In the genomic region with DNA sequence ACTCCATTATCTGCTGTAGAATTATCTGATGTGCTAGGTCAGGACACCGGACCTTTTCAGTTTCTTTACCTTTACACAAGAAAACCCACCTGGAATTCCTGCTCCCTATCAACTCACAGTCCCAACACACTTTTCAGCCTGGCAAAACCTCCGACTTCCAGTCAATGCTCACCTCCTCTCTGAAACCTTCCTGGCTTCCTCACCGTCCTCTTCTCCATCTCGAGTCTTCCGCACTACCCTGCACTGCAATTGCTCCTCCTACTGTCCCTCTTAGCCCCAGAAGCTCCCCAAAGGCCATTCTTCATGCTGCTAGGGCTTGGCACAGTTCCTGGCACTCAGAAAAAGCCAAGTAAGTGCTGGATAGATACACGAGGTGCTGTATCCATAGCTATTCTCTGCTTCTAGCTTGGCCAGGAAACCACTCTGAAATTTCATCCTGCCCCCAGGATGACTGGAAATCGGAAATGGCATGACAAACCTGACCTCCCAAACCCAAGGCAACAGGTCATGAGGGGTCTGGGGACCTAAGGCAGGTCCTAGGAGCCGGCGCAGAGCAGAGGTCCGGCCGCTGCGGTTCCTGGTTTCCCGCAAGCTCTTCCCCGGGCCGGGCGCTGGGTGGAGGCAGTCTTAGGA, we compare ENCODE assay signal across 14 cellular contexts. TPM values are rescaled to one million over a fixed set of nuclear protein-coding genes. Genes with fewer than 3 reads are reported as not detected.
DNase-seq lines count a peak whose midpoint lies in the region; ATAC-seq and TF ChIP-seq lines count a peak whose summit lies in the region.
"Had no signal": no experiment of that assay in that cellular context is flagged by ENCODE, and none has a peak within 500 bp of the region (broad histone marks: within the 10 kb centered on the region; RNA-seq: fewer than 3 reads in every experiment).

No MANE protein-coding gene starts in this region.

- peak overlapping the region; percentile 45 to 55 for H3K27ac Mint-ChIP-seq in stimulated activated naive CD8-positive, alpha-beta T cell treated with anti-CD3 and anti-CD28 coated beads, Interleukin-15, amount 100 ng/mL, for 72 hours
- H3K27ac Mint-ChIP-seq in mesothelial cell of epicardium: no peak overlapping the region
- no peak overlapping the region for H3K27ac Mint-ChIP-seq in CD8-positive, alpha-beta T cell

- POLR2A ChIA-PET in CD8-positive, alpha-beta T cell (lab: Charles Lee): no interaction called here

- peaks cover 84% of the 10 kb centered on the region for H3K27me3 Mint-ChIP-seq in stimulated activated naive CD8-positive, alpha-beta T cell treated with anti-CD3 and anti-CD28 coated beads, Interleukin-15, amount 100 ng/mL, for 72 hours
- peaks cover 88% of the 10 kb centered on the region for H3K27me3 Mint-ChIP-seq in mesothelial cell of epicardium (ENCODE audit: low read depth)
- peaks cover 56% of the 10 kb centered on the region for H3K27me3 Mint-ChIP-seq in CD8-positive, alpha-beta T cell (ENCODE audit: low read depth)

- CTCF ChIA-PET in CD8-positive, alpha-beta T cell (lab: Charles Lee): interaction anchor here (0.6 to 3.1 kb wide), 2 partner anchors 9 to 50 kb away, joined by 3 to 8 read pairs; no protein-coding TSS in a partner anchor

- no peak for DNase-seq in stimulated activated naive CD8-positive, alpha-beta T cell treated with anti-CD3 and anti-CD28 coated beads, Interleukin-15, amount 100 ng/mL, for 72 hours
- DNase-seq in stimulated activated naive CD8-positive, alpha-beta T cell treated with anti-CD3 and anti-CD28 coated beads, Interleukin-15, Interleukin-2, amounts not matched to agents 100 U/mL and 50 U/mL, for 24 hours: no peak
- DNase-seq in caudate nucleus (lab: John Stamatoyannopoulos, UW) (peak in 3 of 61 donors; percentile 14 to 34 (median 17)), mesothelial cell of epicardium (ENCODE audit: low spot score in 2 of 2, unreplicated experiment in 2 of 2) (no peak), epidermal melanocyte (ENCODE audit: insufficient read length, low spot score) (no peak)
- no peak for DNase-seq in CD8-positive, alpha-beta T cell
- DNase-seq: GDM1, small intestine had no signal

- H3K36me3 Mint-ChIP-seq in mesothelial cell of epicardium: no peaks in the 10 kb centered on the region
- no peaks in the 10 kb centered on the region for H3K36me3 Mint-ChIP-seq in CD8-positive, alpha-beta T cell
- H3K36me3 Mint-ChIP-seq: naive thymus-derived CD8-positive, alpha-beta T cell had no signal

- H3K27ac ChIP-seq in caudate nucleus (ENCODE audit: low read depth, low read length): peak overlapping the region; percentile 33
- no peak overlapping the region for H3K27ac ChIP-seq in CD8-positive, alpha-beta T cell (ENCODE audit: low read depth, low read length)
- H3K27ac ChIP-seq: ascending aorta, vagina had no signal

- no peaks in the 10 kb centered on the region for H3K9me3 ChIP-seq in CD8-positive, alpha-beta T cell (ENCODE audit: low read length)
- H3K9me3 ChIP-seq: ascending aorta, vagina had no signal

- H3K36me3 ChIP-seq in CD8-positive, alpha-beta T cell (ENCODE audit: insufficient read depth, low read length): no peaks in the 10 kb centered on the region
- H3K36me3 ChIP-seq: ascending aorta, vagina had no signal

- TF ChIP-seq CTCF in mesothelial cell of epicardium (IDR thresholded peaks at IDR 0.05; ENCODE audit: unreplicated experiment): no peak
- TF ChIP-seq CTCF in CD8-positive, alpha-beta T cell (IDR thresholded peaks at IDR 0.05): no peak

- H3K9me3 Mint-ChIP-seq in stimulated activated naive CD8-positive, alpha-beta T cell treated with anti-CD3 and anti-CD28 coated beads, Interleukin-15, amount 100 ng/mL, for 72 hours: no peaks in the 10 kb centered on the region
- peaks cover 6% of the 10 kb centered on the region for H3K9me3 Mint-ChIP-seq in mesothelial cell of epicardium
- no peaks in the 10 kb centered on the region for H3K9me3 Mint-ChIP-seq in CD8-positive, alpha-beta T cell

- no peak for ATAC-seq in stimulated activated naive CD8-positive, alpha-beta T cell treated with anti-CD3 and anti-CD28 coated beads, Interleukin-15, amount 100 ng/mL, for 72 hours
- no peak for ATAC-seq in stimulated activated naive CD8-positive, alpha-beta T cell treated with anti-CD3 and anti-CD28 coated beads, Interleukin-15, Interleukin-2, amounts not matched to agents 100 U/mL and 50 U/mL, for 24 hours
- ATAC-seq in GM18870 (IDR thresholded peaks at IDR 0.05; ENCODE audit: unreplicated experiment) (no peak), GM19023 (IDR thresholded peaks at IDR 0.05; ENCODE audit: unreplicated experiment) (no peak)
- no peak for ATAC-seq in CD8-positive, alpha-beta T cell
- ATAC-seq: naive thymus-derived CD8-positive, alpha-beta T cell had no signal

- intact Hi-C loops in CD8-positive, alpha-beta T cell (cut with DNase I, micrococcal nuclease): no loop called here

- H3K27me3 ChIP-seq in CD8-positive, alpha-beta T cell (ENCODE audit: insufficient read depth, low read length): peaks cover 15% of the 10 kb centered on the region
- H3K27me3 ChIP-seq: vagina had no signal

- H3K4me1 Mint-ChIP-seq in stimulated activated naive CD8-positive, alpha-beta T cell treated with anti-CD3 and anti-CD28 coated beads, Interleukin-15, amount 100 ng/mL, for 72 hours: peaks cover 6% of the 10 kb centered on the region
- H3K4me1 Mint-ChIP-seq in mesothelial cell of epicardium: peaks cover under 1% of the 10 kb centered on the region
- H3K4me1 Mint-ChIP-seq in CD8-positive, alpha-beta T cell (ENCODE audit: low read depth): no peaks in the 10 kb centered on the region

- no peak overlapping the region for H3K4me3 ChIP-seq in CD8-positive, alpha-beta T cell (ENCODE audit: low read depth, low read length)

- no peaks in the 10 kb centered on the region for H3K4me1 ChIP-seq in CD8-positive, alpha-beta T cell (ENCODE audit: insufficient read depth, low read length)
- H3K4me1 ChIP-seq: ascending aorta, vagina had no signal

- no peak overlapping the region for H3K4me3 Mint-ChIP-seq in stimulated activated naive CD8-positive, alpha-beta T cell treated with anti-CD3 and anti-CD28 coated beads, Interleukin-15, amount 100 ng/mL, for 72 hours
- peak overlapping the region; percentile 59 for H3K4me3 Mint-ChIP-seq in mesothelial cell of epicardium
- H3K4me3 Mint-ChIP-seq in CD8-positive, alpha-beta T cell: no peak overlapping the region

RNA-seq across cellular contexts. Expression of gene SYN3, which starts 0.7 kb away (rescaled TPM):
- 0.27 to 0.77 TPM (median 0.53 TPM) in 3 replicates for total RNA-seq in mesothelial cell of epicardium
- total RNA-seq in CD8-positive, alpha-beta T cell: not detected
- total RNA-seq: ascending aorta, epithelial cell of proximal tubule, vagina had no signal

Comparison
In these comparisons a context has a peak if more than half of its experiments do, and no peak if none do; other contexts are left out.
1. H3K27ac Mint-ChIP-seq: peak in stimulated activated naive CD8-positive, alpha-beta T cell treated with anti-CD3 and anti-CD28 coated beads, Interleukin-15, amount 100 ng/mL, for 72 hours (2 of 2); none in mesothelial cell of epicardium (single experiment) and CD8-positive, alpha-beta T cell (single experiment).